ENCODE assay signal across 8 cellular contexts in the genomic region with DNA sequence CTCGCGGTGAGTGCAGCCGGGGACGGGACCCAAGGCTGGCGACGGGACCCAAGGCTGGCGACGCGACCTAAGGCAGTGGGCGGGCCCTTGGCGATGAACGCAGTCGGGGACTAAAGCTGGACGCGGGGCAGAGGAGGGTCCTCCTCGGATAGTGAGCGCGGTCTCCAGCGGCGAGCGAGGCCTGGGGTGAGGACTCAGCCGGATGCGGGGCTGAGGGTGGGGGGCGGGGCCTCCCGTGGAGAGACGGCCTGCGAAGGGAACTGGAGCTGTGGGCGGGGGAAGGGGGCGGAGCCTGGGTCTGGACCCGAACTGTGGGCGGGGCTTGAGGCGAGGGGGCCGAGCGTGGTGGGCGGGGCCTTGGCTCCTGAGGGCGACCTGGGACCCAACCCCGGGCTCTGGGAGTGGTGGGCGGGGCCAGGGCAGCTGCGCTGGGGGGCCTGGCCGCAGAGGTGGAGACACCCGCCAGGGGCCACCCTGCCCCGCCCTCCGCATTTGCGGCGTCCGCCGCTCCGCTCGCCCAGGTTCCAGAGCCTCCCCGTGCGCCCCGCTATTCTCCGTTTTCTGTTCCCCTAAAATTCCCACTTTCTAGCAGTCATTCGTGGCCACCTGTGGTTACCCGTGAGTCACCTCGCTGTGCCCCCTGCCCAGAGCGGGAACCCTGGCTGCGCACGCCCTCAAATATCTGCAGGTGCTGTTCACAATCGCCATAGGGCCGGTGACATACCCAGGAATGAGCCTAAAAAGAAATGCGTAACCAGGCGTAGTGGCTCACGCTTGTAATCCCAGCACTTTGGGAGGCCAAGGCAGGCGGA. TPM values are rescaled to one million over a fixed set of nuclear protein-coding genes. Genes with fewer than 3 reads are reported as not detected.
DNase-seq lines count a peak whose midpoint lies in the region; ATAC-seq and TF ChIP-seq lines count a peak whose summit lies in the region.

No MANE protein-coding gene starts in this region.

- peak overlapping the region; percentile 57; the same call in 1 of the 2 replicates for H3K9ac ChIP-seq in KMS-11

- ATAC-seq in GM21737 (IDR thresholded peaks at IDR 0.05; ENCODE audit: unreplicated experiment) = peak; percentile 58

- peak overlapping the region; percentile 95 for H2AFZ ChIP-seq in KMS-11 (ENCODE audit: low read depth)

- peak overlapping the region; percentile 48 for H3K4me2 ChIP-seq in KMS-11

- TF ChIP-seq POLR2A in Peyer's patch (IDR thresholded peaks at IDR 0.05) (peak; percentile 43 to 74), esophagus squamous epithelium (IDR thresholded peaks at IDR 0.05) (peak in 1 of 4 donors; percentile 61)

- peaks cover 27% of the 10 kb centered on the region; the same call in 1 of the 2 replicates for H3K79me2 ChIP-seq in KMS-11 (ENCODE audit: insufficient read depth, low read depth)

- no peak overlapping the region for H3K4me3 ChIP-seq in KMS-11 (IDR thresholded peaks at IDR 0.05; ENCODE audit: insufficient read depth, low read depth, low read length)
- H3K4me3 ChIP-seq in Peyer's patch = peak overlapping the region; percentile 70 to 94 (median 90)
- peak overlapping the region; percentile 74 to 86 (median 82) for H3K4me3 ChIP-seq in esophagus squamous epithelium

- H3K4me1 ChIP-seq in KMS-11 (ENCODE audit: low read depth, poor library complexity, severe bottlenecking) (peaks cover 15% of the 10 kb centered on the region), Peyer's patch (peaks cover 0 to 21% (median 2%) of the 10 kb centered on the region in 4 donors), esophagus squamous epithelium (peaks cover 11 to 61% (median 13%) of the 10 kb centered on the region in 3 donors)

- WGBS in esophagus squamous epithelium, 2 donors = 0 to 8% methylated on average over 10 to 27 of the region's 65 CpGs

- DNase-seq in DMS79 (lab: John Stamatoyannopoulos, UW) (peak; percentile 99), Peyer's patch (peak; percentile 100), activated T-helper 1 cell treated with Interleukin-2 at 50 U/mL for 16 hours (ENCODE audit: low read depth) (peak; percentile 97), esophagus squamous epithelium (lab: John Stamatoyannopoulos, UW) (peak; percentile 76), myocyte (ENCODE audit: low read depth) (peak; percentile 94)
- peak; percentile 100 for DNase-seq in stimulated activated CD8-positive, alpha-beta memory T cell treated with anti-CD3 and anti-CD28 coated beads, Interleukin-7, amount 100 ng/mL, for 24 hours (ENCODE audit: low read depth)

- H3K27ac ChIP-seq in KMS-11 (peak overlapping the region; percentile 46), Peyer's patch (peak overlapping the region; percentile 82 to 99 (median 97)), esophagus squamous epithelium (peak overlapping the region; percentile 89 to 99 (median 97))

- intact Hi-C loops in esophagus squamous epithelium (cut with DNase I) = no loop called here

- H3K27me3 ChIP-seq in KMS-11 (ENCODE audit: insufficient read depth, low read depth) = no peaks in the 10 kb centered on the region
- H3K27me3 ChIP-seq in Peyer's patch = no peaks in the 10 kb centered on the region
- no peaks in the 10 kb centered on the region for H3K27me3 ChIP-seq in esophagus squamous epithelium

- TF ChIP-seq CTCF in KMS-11 (conservative IDR thresholded peaks at IDR 0.05; ENCODE audit: low read depth, low read length) (no peak), Peyer's patch (IDR thresholded peaks at IDR 0.05) (no peak), esophagus squamous epithelium (IDR thresholded peaks at IDR 0.05) (no peak)

- H3K36me3 ChIP-seq in KMS-11 (ENCODE audit: insufficient read depth) (no peaks in the 10 kb centered on the region), Peyer's patch (no peaks in the 10 kb centered on the region), esophagus squamous epithelium (no peaks in the 10 kb centered on the region)

- no peaks in the 10 kb centered on the region for H4K20me1 ChIP-seq in KMS-11 (ENCODE audit: insufficient read depth)

- no peaks in the 10 kb centered on the region for H3K9me3 ChIP-seq in Peyer's patch
- no peaks in the 10 kb centered on the region for H3K9me3 ChIP-seq in esophagus squamous epithelium

RNA-seq across cellular contexts. Expression of a gene that starts 0.5 kb away (rescaled TPM):
- 100 to 1,000 TPM in 1 of 4 donors, 10 to 100 TPM in 3; 40.8 to 112 (median 90.3) TPM for total RNA-seq in Peyer's patch
- total RNA-seq in esophagus squamous epithelium = 10 to 100 TPM; 22.2 to 37.9 (median 26.2) TPM
- 80.5 and 147 TPM in 2 replicates for total RNA-seq in myocyte
- 22.4 TPM for polyA plus RNA-seq in myocyte (2012)

RNA-seq across cellular contexts. Expression of a gene that starts 13.2 kb away (rescaled TPM):
- total RNA-seq in Peyer's patch = 100 to 1,000 TPM in 3 of 4 donors, 10 to 100 TPM in 1; 77.2 to 158 (median 126) TPM
- 10 to 100 TPM; 20.2 to 42.3 (median 30.9) TPM for total RNA-seq in esophagus squamous epithelium
- total RNA-seq in myocyte = 240 and 302 TPM in 2 replicates
- polyA plus RNA-seq in myocyte (2012) = 78.0 TPM

RNA-seq across cellular contexts. Expression of a gene that starts 53.0 kb away (rescaled TPM):
- 10 to 100 TPM; 32.2 to 67.5 (median 55.5) TPM for total RNA-seq in Peyer's patch
- total RNA-seq in esophagus squamous epithelium = 10 to 100 TPM; 41.0 to 52.7 (median 46.9) TPM
- total RNA-seq in myocyte = 117 and 167 TPM in 2 replicates
- polyA plus RNA-seq in myocyte (2012) = 35.8 TPM

Comparison
In these comparisons a context has a peak if more than half of its experiments do, and no peak if none do; other contexts are left out.
1. H3K27ac ChIP-seq: peak in every context shown above with its lines; median percentile 97 in Peyer's patch; 97 in esophagus squamous epithelium; 46 in KMS-11.